ENCODE assay signal across 10 cellular contexts in the genomic region with DNA sequence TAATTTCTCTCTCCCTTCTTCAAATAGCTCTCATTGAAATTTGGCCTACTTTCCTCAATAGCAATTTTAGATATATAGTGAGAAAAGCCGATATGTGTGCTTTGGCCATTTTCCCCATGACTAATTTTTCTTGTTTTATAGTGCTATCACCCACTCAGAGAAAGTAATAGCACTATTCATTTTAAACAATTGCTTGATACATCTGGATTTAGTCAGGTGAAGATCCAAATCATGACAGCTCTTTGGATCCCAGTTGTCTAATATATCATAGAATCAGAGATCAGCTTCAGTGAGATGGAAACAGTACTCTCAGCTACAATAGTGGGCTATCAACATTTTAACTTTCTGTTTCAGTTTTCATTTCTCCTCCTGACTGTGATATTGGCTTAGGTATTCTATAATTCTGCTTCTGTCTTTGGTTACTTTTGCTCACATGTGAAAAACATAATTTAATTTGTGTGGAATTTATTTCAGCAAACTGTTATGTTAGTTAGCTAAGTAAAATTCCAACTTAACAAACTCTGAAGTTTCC. TPM values are rescaled to one million over a fixed set of nuclear protein-coding genes. Genes with fewer than 3 reads are reported as not detected.
DNase-seq lines count a peak whose midpoint lies in the region; ATAC-seq and TF ChIP-seq lines count a peak whose summit lies in the region.
"Had no signal": no experiment of that assay in that cellular context is flagged by ENCODE, and none has a peak within 500 bp of the region (broad histone marks: within the 10 kb centered on the region; RNA-seq: fewer than 3 reads in every experiment).

No MANE protein-coding gene starts in this region.

- H3K27ac ChIP-seq in heart left ventricle (peak overlapping the region in 7 of 12 donors; percentile 11 to 33 (median 23)), right atrium auricular region (peak overlapping the region in 1 of 2 donors; percentile 15), KOPT-K1 (ENCODE audit: low read depth, low read length, poor library complexity, severe bottlenecking) (peak overlapping the region; percentile 20), vagina (peak overlapping the region; percentile 49)

- H3K36me3 ChIP-seq in heart left ventricle (peaks cover 0 to 13% (median 0%) of the 10 kb centered on the region in 9 donors), right atrium auricular region (no peaks in the 10 kb centered on the region), KOPT-K1 (ENCODE audit: insufficient read depth, low read length) (no peaks in the 10 kb centered on the region), vagina (no peaks in the 10 kb centered on the region)

- no peaks in the 10 kb centered on the region for H3K27me3 ChIP-seq in heart left ventricle
- no peaks in the 10 kb centered on the region for H3K27me3 ChIP-seq in right atrium auricular region
- no peaks in the 10 kb centered on the region for H3K27me3 ChIP-seq in vagina

- TF ChIP-seq POLR2A in heart left ventricle (IDR thresholded peaks at IDR 0.05) (no peak), vagina (IDR thresholded peaks at IDR 0.05) (no peak)

- peaks cover 0 to 24% (median 11%) of the 10 kb centered on the region in 12 donors for H3K4me1 ChIP-seq in heart left ventricle
- peaks cover 0 to 12% of the 10 kb centered on the region in 2 donors for H3K4me1 ChIP-seq in right atrium auricular region
- peaks cover 6% of the 10 kb centered on the region for H3K4me1 ChIP-seq in vagina

- no peak for DNase-seq in heart left ventricle
- no peak for DNase-seq in right atrium auricular region (ENCODE audit: low spot score)
- no peak for DNase-seq in vagina (ENCODE audit: extremely low spot score in 2 of 2)
- DNase-seq in stimulated activated CD4-positive, alpha-beta T cell treated with anti-CD3 and anti-CD28 coated beads, Interleukin-2, amount 100 ng/mL, for 48 hours = no peak
- no peak for DNase-seq in NCI-H187 (lab: John Stamatoyannopoulos, UW)
- no peak for DNase-seq in AG08396 (ENCODE audit: low spot score)
- DNase-seq: activated effector memory CD4-positive, alpha-beta T cell treated with Interleukin-2 at 50 U/mL for 16 hours; effector memory CD8-positive, alpha-beta T cell had no signal

- ATAC-seq in heart left ventricle (no peak), HG02678 (IDR thresholded peaks at IDR 0.05; ENCODE audit: unreplicated experiment) (peak; percentile 99)
- ATAC-seq: effector memory CD8-positive, alpha-beta T cell had no signal

- intact Hi-C loops in heart left ventricle (cut with DNase I) = no loop called here
- intact Hi-C loops in vagina (cut with DNase I) = no loop called here

- H3K4me3 ChIP-seq in heart left ventricle = no peak overlapping the region
- no peak overlapping the region for H3K4me3 ChIP-seq in right atrium auricular region
- no peak overlapping the region for H3K4me3 ChIP-seq in vagina

- WGBS in heart left ventricle, 4 donors = 75 to 85% (median 84%) methylated on average over 1 of the region's 1 CpG

- H3K9me3 ChIP-seq in heart left ventricle (peaks cover 0 to 3% (median 0%) of the 10 kb centered on the region in 12 donors), right atrium auricular region (no peaks in the 10 kb centered on the region), KOPT-K1 (ENCODE audit: insufficient read depth, low read length, poor library complexity, severe bottlenecking) (peaks cover 13% of the 10 kb centered on the region), vagina (no peaks in the 10 kb centered on the region)

- no peak for TF ChIP-seq CTCF in heart left ventricle (IDR thresholded peaks at IDR 0.05)
- TF ChIP-seq CTCF in right atrium auricular region (IDR thresholded peaks at IDR 0.05) = no peak
- no peak for TF ChIP-seq CTCF in vagina (IDR thresholded peaks at IDR 0.05)

RNA-seq across cellular contexts. Expression of a gene that starts 38.7 kb away (rescaled TPM):
- total RNA-seq in heart left ventricle (100 to 1,000 TPM in 1 of 9 donors, 10 to 100 TPM in 8; 11.6 to 121 (median 29.5) TPM), right atrium auricular region (100 to 1,000 TPM in 1 of 2 donors, 10 to 100 TPM in 1; 72.0 to 139 TPM), vagina (71.2 TPM)
- 10 to 100 TPM in 1 of 2 donors, 1 to 10 TPM in 1; 4.8 to 24.3 TPM for polyA plus RNA-seq in heart left ventricle
